8 cellular contexts compared by ENCODE assay signal in the genomic region with DNA sequence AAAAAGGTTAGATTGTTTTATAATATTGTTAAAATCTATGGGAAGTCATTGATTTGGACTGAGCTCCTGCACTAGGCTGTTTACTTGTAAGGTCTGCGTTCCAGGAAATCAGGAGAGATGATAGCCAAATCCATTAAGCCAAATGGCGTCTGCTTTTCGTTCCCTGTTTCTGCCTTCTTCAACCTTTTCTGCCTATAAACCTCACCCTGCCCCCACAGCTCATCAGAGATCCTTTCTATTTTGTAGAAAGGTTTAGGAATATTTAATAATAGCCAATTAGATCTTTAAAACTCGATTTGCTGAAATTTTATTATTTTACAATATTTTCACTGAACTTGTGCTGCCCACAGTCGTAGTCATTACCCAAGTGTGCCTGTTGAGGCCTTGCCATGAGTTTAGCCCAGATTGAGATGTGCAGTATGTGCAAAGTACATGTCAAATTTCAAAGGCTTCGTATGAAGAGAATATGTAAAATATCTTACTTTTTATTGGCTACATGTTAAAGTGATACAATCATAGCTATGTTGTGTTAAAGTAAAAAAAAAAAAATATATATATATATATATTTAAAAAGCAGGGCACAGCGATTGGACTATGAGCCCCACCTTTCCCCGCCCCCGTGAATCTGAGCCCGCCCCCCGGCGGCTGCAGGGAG. TPM values are rescaled to one million over a fixed set of nuclear protein-coding genes. Genes with fewer than 3 reads are reported as not detected.
A peak's percentile ranks its signal among the peaks of the same experiment; 100 is the strongest.
DNase-seq lines count a peak whose midpoint lies in the region; ATAC-seq and TF ChIP-seq lines count a peak whose summit lies in the region.

No MANE protein-coding gene starts in this region.

- no peaks in the 10 kb centered on the region for H3K27me3 ChIP-seq in stomach

- H3K4me1 ChIP-seq in stomach: peaks cover 10 to 38% (median 24%) of the 10 kb centered on the region in 4 donors

- TF ChIP-seq CTCF in stomach (IDR thresholded peaks at IDR 0.05) (no peak), foreskin fibroblast (IDR thresholded peaks at IDR 0.05; ENCODE audit: low read depth, low read length) (no peak)

- ATAC-seq in GM21526 (IDR thresholded peaks at IDR 0.05; ENCODE audit: low FRiP score, unreplicated experiment): peak; percentile 3

- DNase-seq in DMS153 treated with DMSO at 0.1 percent for 48 hours (lab: John Stamatoyannopoulos, UW; ENCODE audit: unreplicated experiment): peak; percentile 45
- DNase-seq in NCI-H146 treated with DMSO at 0.1 percent for 48 hours (lab: John Stamatoyannopoulos, UW; ENCODE audit: unreplicated experiment): peak; percentile 92
- DNase-seq in epithelial cell of prostate (ENCODE audit: low read depth, low spot score): no peak
- DNase-seq in stomach: no peak
- no peak for DNase-seq in NCI-H2107 treated with DMSO at 0.1 percent for 48 hours (lab: John Stamatoyannopoulos, UW; ENCODE audit: unreplicated experiment)
- no peak for DNase-seq in foreskin fibroblast
- no peak for DNase-seq in NCI-H2227 (lab: John Stamatoyannopoulos, UW; ENCODE audit: unreplicated experiment)

- TF ChIP-seq POLR2A in stomach (IDR thresholded peaks at IDR 0.05): no peak

- H3K27ac ChIP-seq in epithelial cell of prostate (peak overlapping the region; percentile 77), stomach (peak overlapping the region in 4 of 5 donors; percentile 81 to 95 (median 90))

- no peak for TF ChIP-seq EP300 in stomach (IDR thresholded peaks at IDR 0.05)

- H3K4me3 ChIP-seq in stomach (peak overlapping the region; percentile 80 to 99 (median 97)), foreskin fibroblast (ENCODE audit: low read depth in 1 of 2, low read length in 2 of 2) (peak overlapping the region in 1 of 2 donors; percentile 17)

- 20 to 23% (median 22%) methylated on average over 12 of the region's 12 CpGs for WGBS in stomach, 5 donors

- intact Hi-C loops in stomach (cut with DNase I; ENCODE audit: low total_unique reads): no loop called here

- peaks cover 12 to 25% (median 24%) of the 10 kb centered on the region in 4 donors for H3K36me3 ChIP-seq in stomach

- H3K9me3 ChIP-seq in stomach: no peaks in the 10 kb centered on the region

RNA-seq across cellular contexts. Expression of a gene that starts 0.4 kb away (rescaled TPM):
- 100 to 1,000 TPM in 1 of 5 donors, 10 to 100 TPM in 4; 15.8 to 132 (median 55.8) TPM for total RNA-seq in stomach
- polyA plus RNA-seq in stomach: 10 to 100 TPM; 11.0 to 21.6 (median 17.0) TPM

RNA-seq across cellular contexts. Expression of a gene that starts 3.9 kb away (rescaled TPM):
- 10 to 100 TPM in 4 of 5 donors, 1 to 10 TPM in 1; 7.0 to 23.5 (median 21.0) TPM for total RNA-seq in stomach
- 10 to 100 TPM; 12.5 to 28.0 (median 15.2) TPM for polyA plus RNA-seq in stomach

RNA-seq across cellular contexts. Expression of a gene that starts 47.2 kb away (rescaled TPM):
- total RNA-seq in stomach: 10 to 100 TPM; 15.8 to 89.6 (median 37.5) TPM
- 10 to 100 TPM; 28.0 to 42.8 (median 30.0) TPM for polyA plus RNA-seq in stomach

Comparison
In these comparisons a context has a peak if more than half of its experiments do, and no peak if none do; other contexts are left out.
1. DNase-seq: peak in DMS153 treated with DMSO at 0.1 percent for 48 hours (single experiment) and NCI-H146 treated with DMSO at 0.1 percent for 48 hours (single experiment); none in epithelial cell of prostate (single experiment), stomach (single experiment), NCI-H2107 treated with DMSO at 0.1 percent for 48 hours (single experiment), foreskin fibroblast (0 of 2) and NCI-H2227 (single experiment).